ENCODE assay signal across 9 cellular contexts in the genomic region with DNA sequence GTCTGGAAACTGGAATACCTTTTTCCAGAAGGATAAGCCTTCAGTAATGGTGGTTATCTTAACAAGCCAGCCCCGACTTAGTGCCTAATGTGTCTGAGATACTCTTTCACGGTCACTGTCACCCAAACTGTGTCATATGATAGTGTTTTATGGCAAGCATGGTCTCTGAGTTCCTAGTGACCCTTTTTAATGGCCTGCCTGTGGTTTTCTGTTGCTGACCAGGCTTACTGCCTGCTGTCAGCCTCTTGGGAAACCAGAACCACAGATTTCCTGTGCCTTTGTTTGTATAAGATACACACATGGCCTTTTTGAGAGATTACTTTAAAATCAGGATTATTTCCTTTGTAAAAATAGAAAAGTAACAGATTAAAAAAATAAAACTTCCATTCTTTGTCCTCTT. TPM values are rescaled to one million over a fixed set of nuclear protein-coding genes. Genes with fewer than 3 reads are reported as not detected.
DNase-seq lines count a peak whose midpoint lies in the region; ATAC-seq, FAIRE-seq and TF ChIP-seq lines count a peak whose summit lies in the region.
"Had no signal": no experiment of that assay in that cellular context is flagged by ENCODE, and none has a peak within 500 bp of the region (broad histone marks: within the 10 kb centered on the region; RNA-seq: fewer than 3 reads in every experiment).

No MANE protein-coding gene starts in this region.

- no peak for FAIRE-seq in astrocyte (lab: Jason Lieb, UNC)

- H3K79me2 ChIP-seq in astrocyte (ENCODE audit: insufficient read depth, low read length) = no peaks in the 10 kb centered on the region

- H3K4me3 Mint-ChIP-seq in CD4-positive, CD25-positive, alpha-beta regulatory T cell = no peak overlapping the region
- H3K4me3 Mint-ChIP-seq in astrocyte (ENCODE audit: unreplicated experiment) (no peak overlapping the region), mesothelial cell of epicardium (no peak overlapping the region)

- peak overlapping the region in 2 of 3 donors; percentile 16 to 60 for H3K27ac Mint-ChIP-seq in CD4-positive, CD25-positive, alpha-beta regulatory T cell
- peak overlapping the region; percentile 77 for H3K27ac Mint-ChIP-seq in astrocyte (ENCODE audit: unreplicated experiment)
- H3K27ac Mint-ChIP-seq in mesothelial cell of epicardium = peak overlapping the region; percentile 76

- peak overlapping the region; percentile 50 for H3K4me2 ChIP-seq in astrocyte (ENCODE audit: low read length)

- H4K20me1 ChIP-seq in astrocyte (ENCODE audit: insufficient read depth, low read length) = no peaks in the 10 kb centered on the region

- H3K4me1 ChIP-seq in CD4-positive, CD25-positive, alpha-beta regulatory T cell (ENCODE audit: control insufficient read depth, insufficient read depth, low read length, poor library complexity, severe bottlenecking) = peaks cover 4% of the 10 kb centered on the region
- peaks cover 8% of the 10 kb centered on the region for H3K4me1 ChIP-seq in astrocyte (ENCODE audit: insufficient read depth, low read length)

- CTCF ChIA-PET in RWPE1 (lab: Yijun Ruan, JAX) = no interaction called here

- no peaks in the 10 kb centered on the region for H3K27me3 ChIP-seq in CD4-positive, CD25-positive, alpha-beta regulatory T cell (ENCODE audit: control insufficient read depth, insufficient read depth, low read length)
- H3K27me3 ChIP-seq in astrocyte (ENCODE audit: insufficient read depth, low read length) = no peaks in the 10 kb centered on the region
- H3K27me3 ChIP-seq: adrenal gland had no signal

- no peaks in the 10 kb centered on the region for H3K27me3 Mint-ChIP-seq in CD4-positive, CD25-positive, alpha-beta regulatory T cell
- H3K27me3 Mint-ChIP-seq in astrocyte (ENCODE audit: low read depth, unreplicated experiment) (peaks cover 4% of the 10 kb centered on the region), mesothelial cell of epicardium (ENCODE audit: low read depth) (no peaks in the 10 kb centered on the region)

- peaks cover 48% of the 10 kb centered on the region for H3K36me3 ChIP-seq in CD4-positive, CD25-positive, alpha-beta regulatory T cell (ENCODE audit: control insufficient read depth, insufficient read depth, low read length)
- peaks cover 7% of the 10 kb centered on the region for H3K36me3 ChIP-seq in astrocyte (ENCODE audit: insufficient read depth, low read length)

- H3K36me3 Mint-ChIP-seq in CD4-positive, CD25-positive, alpha-beta regulatory T cell = peaks cover 45% of the 10 kb centered on the region
- peaks cover 9% of the 10 kb centered on the region for H3K36me3 Mint-ChIP-seq in astrocyte (ENCODE audit: low read depth, unreplicated experiment)
- peaks cover 22% of the 10 kb centered on the region for H3K36me3 Mint-ChIP-seq in mesothelial cell of epicardium

- no peak for DNase-seq in CD4-positive, CD25-positive, alpha-beta regulatory T cell
- DNase-seq in astrocyte (ENCODE audit: low read depth) (peak; percentile 69), mesothelial cell of epicardium (ENCODE audit: low spot score in 2 of 2, unreplicated experiment in 2 of 2) (no peak), iPS-NIHi11 (ENCODE audit: low spot score) (no peak), RWPE1 (ENCODE audit: low spot score) (no peak), NCI-H1105 (lab: John Stamatoyannopoulos, UW) (no peak)
- DNase-seq in activated CD4-positive, alpha-beta T cell treated with anti-CD3 and anti-CD28 coated beads, Interleukin-2, amount 50 U/mL, for 48 hours = no peak

- H3K4me3 ChIP-seq in CD4-positive, CD25-positive, alpha-beta regulatory T cell (ENCODE audit: low read depth, low read length) = no peak overlapping the region
- H3K4me3 ChIP-seq in astrocyte (ENCODE audit: insufficient read depth, low read depth, low read length) = no peak overlapping the region
- H3K4me3 ChIP-seq: adrenal gland had no signal

- no peaks in the 10 kb centered on the region for H3K9me3 Mint-ChIP-seq in CD4-positive, CD25-positive, alpha-beta regulatory T cell
- H3K9me3 Mint-ChIP-seq in astrocyte (ENCODE audit: unreplicated experiment) (no peaks in the 10 kb centered on the region), mesothelial cell of epicardium (no peaks in the 10 kb centered on the region)

- no peak for ATAC-seq in CD4-positive, CD25-positive, alpha-beta regulatory T cell (ENCODE audit: low read depth in 2 of 2)
- ATAC-seq in HG03196 (IDR thresholded peaks at IDR 0.05; ENCODE audit: unreplicated experiment) = peak; percentile 38

- H3K9ac ChIP-seq in astrocyte (ENCODE audit: low read length) = no peak overlapping the region

- POLR2A ChIA-PET in RWPE1 (lab: Yijun Ruan, JAX; ENCODE audit: low non-redundant PET) = no interaction called here

- TF ChIP-seq CTCF in astrocyte (IDR thresholded peaks at IDR 0.05; ENCODE audit: insufficient read depth, low read depth, low read length) (no peak), mesothelial cell of epicardium (IDR thresholded peaks at IDR 0.05; ENCODE audit: unreplicated experiment) (no peak), RWPE1 (conservative IDR thresholded peaks at IDR 0.05; ENCODE audit: low read depth) (no peak)

- H2AFZ ChIP-seq in astrocyte (ENCODE audit: low read depth, low read length) = no peak overlapping the region

- H3K4me1 Mint-ChIP-seq in CD4-positive, CD25-positive, alpha-beta regulatory T cell = peaks cover 4 to 14% (median 6%) of the 10 kb centered on the region in 4 donors
- H3K4me1 Mint-ChIP-seq in astrocyte (ENCODE audit: low read depth, unreplicated experiment) = peaks cover 19% of the 10 kb centered on the region
- peaks cover 23% of the 10 kb centered on the region for H3K4me1 Mint-ChIP-seq in mesothelial cell of epicardium

- H3K9me3 ChIP-seq in CD4-positive, CD25-positive, alpha-beta regulatory T cell (ENCODE audit: control insufficient read depth in 2 of 2, low read length in 2 of 2) = no peaks in the 10 kb centered on the region
- no peaks in the 10 kb centered on the region for H3K9me3 ChIP-seq in astrocyte (ENCODE audit: insufficient read depth, low read depth, low read length)
- H3K9me3 ChIP-seq: adrenal gland had no signal

- H3K27ac ChIP-seq in CD4-positive, CD25-positive, alpha-beta regulatory T cell (ENCODE audit: insufficient read depth, low read length, poor library complexity, severe bottlenecking) = no peak overlapping the region
- H3K27ac ChIP-seq in astrocyte (ENCODE audit: low read depth, low read length) (no peak overlapping the region), RWPE1 (no peak overlapping the region)

RNA-seq across cellular contexts. Expression of a gene that starts 22.4 kb away (rescaled TPM):
- 21.9 TPM for total RNA-seq in CD4-positive, CD25-positive, alpha-beta regulatory T cell
- polyA plus RNA-seq in CD4-positive, CD25-positive, alpha-beta regulatory T cell = 10 to 100 TPM; 35.5 to 42.7 (median 37.5) TPM
- total RNA-seq in astrocyte = 10.3 and 10.9 TPM in 2 replicates
- 28.6 to 30.8 TPM (median 29.7 TPM) in 3 replicates for total RNA-seq in mesothelial cell of epicardium
